ENCODE assay signal across 8 cellular contexts in genomic region chr11:117819096-117820040, GRCh38. TPM values are rescaled to one million over a fixed set of nuclear protein-coding genes. Genes with fewer than 3 reads are reported as not detected.
A peak's percentile ranks its signal among the peaks of the same experiment; 100 is the strongest.
DNase-seq lines count a peak whose midpoint lies in the region; ATAC-seq, FAIRE-seq and TF ChIP-seq lines count a peak whose summit lies in the region.

No MANE protein-coding gene starts in this region.

- no peaks in the 10 kb centered on the region for H3K36me3 ChIP-seq in BLaER1
- H3K36me3 ChIP-seq in GM23248 (ENCODE audit: low read depth): no peaks in the 10 kb centered on the region
- H3K36me3 ChIP-seq in kidney (ENCODE audit: control insufficient read depth in 1 of 2, insufficient read depth in 2 of 2, low read length in 2 of 2): peaks cover 2 to 24% of the 10 kb centered on the region in 2 donors
- no peaks in the 10 kb centered on the region for H3K36me3 ChIP-seq in uterus

- no peaks in the 10 kb centered on the region for H3K9me2 ChIP-seq in GM23248 (ENCODE audit: insufficient read depth)

- H3K4me3 ChIP-seq in BLaER1: no peak overlapping the region
- no peak overlapping the region for H3K4me3 ChIP-seq in GM23248
- H3K4me3 ChIP-seq in kidney (ENCODE audit: low read length in 2 of 2): no peak overlapping the region
- no peak overlapping the region for H3K4me3 ChIP-seq in uterus

- FAIRE-seq in kidney (lab: Jason Lieb, UNC): no peak

- H3K4me2 ChIP-seq in BLaER1: peak overlapping the region; percentile 78
- no peak overlapping the region for H3K4me2 ChIP-seq in GM23248 (ENCODE audit: unreplicated experiment)

- 54 to 57% methylated on average over 9 to 10 of the region's 10 CpGs for WGBS in GM23248 (ENCODE audit: low coverage in 1 of 2, low lambda C conversion rate in 2 of 2, missing lambda C conversion rate in 2 of 2), 2 experiments

- DNase-seq in GM23248 (peak; percentile 61), NCI-H526 treated with DMSO at 0.1 percent for 48 hours (lab: John Stamatoyannopoulos, UW) (peak; percentile 91), astrocyte of the hippocampus (ENCODE audit: low read depth, low spot score) (peak; percentile 88), kidney (peak; percentile 86), uterus (peak; percentile 53 to 75), activated T-cell treated with anti-CD3 and anti-CD28 coated beads for 4 hours (no peak)

- TF ChIP-seq CTCF in kidney (IDR thresholded peaks at IDR 0.05; ENCODE audit: borderline replicate concordance, extremely low read depth, insufficient read depth) (peak; percentile 68), uterus (IDR thresholded peaks at IDR 0.05) (peak; percentile 31 to 44 (median 40))

- no peak overlapping the region for H2AFZ ChIP-seq in GM23248

- H3K9ac ChIP-seq in BLaER1 (0 out of 2 replicates have a peak overlapping the region, but pooled peaks have one; percentile 11), GM23248 (no peak overlapping the region), kidney (ENCODE audit: low read length in 2 of 2) (peak overlapping the region; percentile 28 to 81)

- no peaks in the 10 kb centered on the region for H3K27me3 ChIP-seq in BLaER1
- 0 out of 2 replicates have a peak, but pooled peaks cover 5% of the 10 kb centered on the region for H3K27me3 ChIP-seq in GM23248 (replicated peaks; ENCODE audit: insufficient read depth)
- H3K27me3 ChIP-seq in uterus: no peaks in the 10 kb centered on the region

- in situ Hi-C loops in GM23248 (cut with MboI): no loop called here

- TF ChIP-seq POLR2A in uterus (IDR thresholded peaks at IDR 0.05): no peak

- H4K20me1 ChIP-seq in BLaER1: no peaks in the 10 kb centered on the region
- H4K20me1 ChIP-seq in GM23248 (ENCODE audit: insufficient read depth): no peaks in the 10 kb centered on the region

- H3F3A ChIP-seq in GM23248 (ENCODE audit: insufficient read depth): no peaks in the 10 kb centered on the region

- H3K9me3 ChIP-seq in BLaER1 (no peaks in the 10 kb centered on the region), GM23248 (ENCODE audit: low read depth) (no peaks in the 10 kb centered on the region), kidney (ENCODE audit: control insufficient read depth in 1 of 2, low read length in 2 of 2) (no peaks in the 10 kb centered on the region), uterus (no peaks in the 10 kb centered on the region)

- no peak for ATAC-seq in HG03439 (IDR thresholded peaks at IDR 0.05; ENCODE audit: unreplicated experiment)

- intact Hi-C loops in kidney (cut with DNase I): no loop called here
- intact Hi-C loops in uterus (cut with DNase I; ENCODE audit: low total_unique reads): loop anchor here (10.0 kb wide), 1 partner anchor 395 kb away; no protein-coding TSS in a partner anchor

- H3K79me2 ChIP-seq in GM23248 (ENCODE audit: insufficient read depth): no peaks in the 10 kb centered on the region

- H3K27ac ChIP-seq in BLaER1: peak overlapping the region; percentile 45; the same call in 1 of the 2 replicates
- H3K27ac ChIP-seq in GM23248: no peak overlapping the region
- H3K27ac ChIP-seq in kidney (ENCODE audit: low read depth in 2 of 2, low read length in 2 of 2): peak overlapping the region; percentile 79 to 98
- no peak overlapping the region for H3K27ac ChIP-seq in uterus

- H3K4me1 ChIP-seq in BLaER1 (peaks cover 97% of the 10 kb centered on the region), GM23248 (ENCODE audit: insufficient read depth) (no peaks in the 10 kb centered on the region), kidney (ENCODE audit: control insufficient read depth in 1 of 2, insufficient read depth in 1 of 2, low read depth in 1 of 2, low read length in 2 of 2) (peaks cover 47 to 63% of the 10 kb centered on the region in 2 donors), uterus (peaks cover 0 to 6% of the 10 kb centered on the region in 2 donors)

RNA-seq across cellular contexts. Expression of gene FXYD2, which starts 5.2 kb away (rescaled TPM):
- total RNA-seq in GM23248 (2014; rRNA removed; shearing (Covaris generic)): not detected in 2 replicates
- polyA plus RNA-seq in GM23248 (2016; fragmentation: Nextera tagmentation; extraction: Ambion mirVana) (not detected in 2 replicates), kidney (ENCODE audit: insufficient read depth, low read depth, low replicate concordance) (9,664 TPM)
- total RNA-seq in kidney (2,527 TPM), uterus (10 to 100 TPM in 1 of 4 donors, 1 to 10 TPM in 3; 2.1 to 36.4 (median 6.2) TPM)

RNA-seq across cellular contexts. Expression of gene DSCAML1, which starts 22.4 kb away (rescaled TPM):
- not detected in 2 replicates for total RNA-seq in GM23248 (2014; rRNA removed; shearing (Covaris generic))
- polyA plus RNA-seq in GM23248 (2016; fragmentation: Nextera tagmentation; extraction: Ambion mirVana): not detected in 2 replicates
- total RNA-seq in kidney: 17.3 TPM
- 0.95 TPM for polyA plus RNA-seq in kidney (ENCODE audit: insufficient read depth, low read depth, low replicate concordance)
- total RNA-seq in uterus: 10 to 100 TPM in 1 of 4 donors, 1 to 10 TPM in 2, under 1 TPM in 1; 0.29 to 29.1 (median 3.4) TPM

RNA-seq across cellular contexts. Expression of gene FXYD6, which starts 57.1 kb away (rescaled TPM):
- not detected in 2 replicates for total RNA-seq in GM23248 (2014; rRNA removed; shearing (Covaris generic))
- polyA plus RNA-seq in GM23248 (2016; fragmentation: Nextera tagmentation; extraction: Ambion mirVana) (0.20 TPM in 1 of 2 replicates, not detected in the other), kidney (ENCODE audit: insufficient read depth, low read depth, low replicate concordance) (57.8 TPM)
- total RNA-seq in kidney (62.7 TPM), uterus (100 to 1,000 TPM in 3 of 4 donors, 10 to 100 TPM in 1; 85.3 to 307 (median 192) TPM)

Comparison
In these comparisons a context has a peak if more than half of its experiments do, and no peak if none do; other contexts are left out.
1. H3K27ac ChIP-seq: peak in BLaER1 (single experiment) and kidney (2 of 2); none in GM23248 (single experiment) and uterus (0 of 2).
2. RNA of gene FXYD2, which starts 5.2 kb away (total RNA-seq): 2,527 TPM in kidney (single experiment); 2.1 to 36.4 TPM in uterus and not detected in GM23248; every median in the first group is over 10 times any median in the second.
3. RNA of gene FXYD6, which starts 57.1 kb away (total RNA-seq): 85.3 to 307 TPM in uterus and 62.7 TPM in kidney (single experiment); not detected in GM23248; every median in the first group is over 10 times any median in the second.